Comparison of ENCODE assay signal across 12 cellular contexts in genomic region chr22:25153961-25154685, GRCh38. TPM values are rescaled to one million over a fixed set of nuclear protein-coding genes. Genes with fewer than 3 reads are reported as not detected.
A peak's percentile ranks its signal among the peaks of the same experiment; 100 is the strongest.
DNase-seq lines count a peak whose midpoint lies in the region; ATAC-seq and TF ChIP-seq lines count a peak whose summit lies in the region.
"Had no signal": no experiment of that assay in that cellular context is flagged by ENCODE, and none has a peak within 500 bp of the region (broad histone marks: within the 10 kb centered on the region; RNA-seq: fewer than 3 reads in every experiment).

No MANE protein-coding gene starts in this region.

- no peaks in the 10 kb centered on the region for H3K9me3 Mint-ChIP-seq in immature natural killer cell
- H3K9me3 Mint-ChIP-seq: activated T-helper 17 cell treated with anti-CD3 and anti-CD28 coated beads, Interleukin-2, amount 50 U/mL, for 72 hours; nephron had no signal

- BruUV-seq in HCT116 (replicated peaks; lab: Mats Ljungman, UMichigan): no TSS peak

- no peak overlapping the region for H3K9ac ChIP-seq in HCT116 (ENCODE audit: low read length)

- H2AFZ ChIP-seq in HCT116 (ENCODE audit: low read depth, low read length, poor library complexity, severe bottlenecking): no peak overlapping the region

- POLR2A ChIA-PET in HCT116 (lab: Charles Lee): no interaction called here

- H3K27ac ChIP-seq in HCT116 (ENCODE audit: low read depth, low read length) (no peak overlapping the region), angular gyrus (ENCODE audit: low read depth, low read length) (peak overlapping the region; percentile 31), heart left ventricle (peak overlapping the region; percentile 11 to 84 (median 64))

- intact Hi-C loops in HCT116 (cut with micrococcal nuclease) (no loop called here), heart left ventricle (cut with DNase I) (no loop called here)

- H3K4me3 ChIP-seq in HCT116 (replicated peaks in 1 of 2; ENCODE audit: low read depth in 1 of 2, low read length in 2 of 2) (no peak overlapping the region), heart left ventricle (no peak overlapping the region), retinal pigment epithelial cell (ENCODE audit: low read length) (no peak overlapping the region)

- H3K4me2 ChIP-seq in HCT116 (ENCODE audit: low read length): no peak overlapping the region

- RAD21 ChIA-PET in HCT116 (lab: Charles Lee; ENCODE audit: low non-redundant PET in 1 of 2, low total read pairs in 2 of 2, uncharacterized antibody in 2 of 2, unreplicated experiment in 2 of 2): interaction anchor here in 1 of 2 experiments (1.1 kb wide), 1 partner anchor 72 kb away, joined by 3 read pairs; no protein-coding TSS in a partner anchor

- H3K27ac Mint-ChIP-seq in immature natural killer cell: no peak overlapping the region
- H3K27ac Mint-ChIP-seq: activated T-helper 17 cell treated with anti-CD3 and anti-CD28 coated beads, Interleukin-2, amount 50 U/mL, for 72 hours; nephron had no signal

- CTCF ChIA-PET in HCT116 (lab: Charles Lee): no interaction called here

- no peaks in the 10 kb centered on the region for H3K9me3 ChIP-seq in HCT116 (ENCODE audit: control insufficient read depth in 1 of 2, insufficient read depth in 1 of 2, low read depth in 1 of 2, low read length in 2 of 2)
- no peaks in the 10 kb centered on the region for H3K9me3 ChIP-seq in heart left ventricle

- no peaks in the 10 kb centered on the region for H4K20me1 ChIP-seq in HCT116 (ENCODE audit: insufficient read depth)

- H3K27me3 Mint-ChIP-seq in immature natural killer cell (ENCODE audit: low read depth in 3 of 3): peaks cover 2 to 3% (median 2%) of the 10 kb centered on the region in 3 donors
- H3K27me3 Mint-ChIP-seq: activated T-helper 17 cell treated with anti-CD3 and anti-CD28 coated beads, Interleukin-2, amount 50 U/mL, for 72 hours had no signal

- H3K36me3 Mint-ChIP-seq in immature natural killer cell: no peaks in the 10 kb centered on the region

- no peak overlapping the region for H3K4me3 Mint-ChIP-seq in immature natural killer cell
- H3K4me3 Mint-ChIP-seq: activated T-helper 17 cell treated with anti-CD3 and anti-CD28 coated beads, Interleukin-2, amount 50 U/mL, for 72 hours; nephron had no signal

- TF ChIP-seq RAD21 in HCT116 (IDR thresholded peaks at IDR 0.05; ENCODE audit: low read depth): no peak

- TF ChIP-seq CTCF in HCT116 (IDR thresholded peaks at IDR 0.05 in 2 of 3, conservative IDR thresholded peaks at IDR 0.05 in 1 of 3; ENCODE audit: borderline replicate concordance in 1 of 3, insufficient read depth in 1 of 3, low read depth in 2 of 3, low read length in 2 of 3): no peak
- TF ChIP-seq CTCF in heart left ventricle (IDR thresholded peaks at IDR 0.05): no peak
- TF ChIP-seq CTCF in retinal pigment epithelial cell (conservative IDR thresholded peaks at IDR 0.05; ENCODE audit: low read depth, low read length): no peak

- H3K27me3 ChIP-seq in HCT116 (ENCODE audit: insufficient read depth, low read length): no peaks in the 10 kb centered on the region
- no peaks in the 10 kb centered on the region for H3K27me3 ChIP-seq in heart left ventricle

- 40 to 65% (median 52%) methylated on average over 5 to 8 of the region's 8 CpGs for WGBS in heart left ventricle, 4 donors

- H3K36me3 ChIP-seq in HCT116 (ENCODE audit: control insufficient read depth in 1 of 2, insufficient read depth in 2 of 2, low read length in 2 of 2): no peaks in the 10 kb centered on the region; a peak in 1 of 4 replicates
- H3K36me3 ChIP-seq in heart left ventricle: no peaks in the 10 kb centered on the region

- ATAC-seq in HCT116 (peak; percentile 76), heart left ventricle (peak; percentile 87 to 95 (median 93)), HG03039 (IDR thresholded peaks at IDR 0.05; ENCODE audit: unreplicated experiment) (no peak)
- ATAC-seq: activated T-helper 17 cell treated with anti-CD3 and anti-CD28 coated beads, Interleukin-2, amount 50 U/mL, for 72 hours had no signal

- no peak for TF ChIP-seq POLR2A in HCT116 (IDR thresholded peaks at IDR 0.05; ENCODE audit: borderline replicate concordance, extremely low read depth, insufficient read depth, insufficient read length)
- no peak for TF ChIP-seq POLR2A in heart left ventricle (IDR thresholded peaks at IDR 0.05)

- H3K9me2 ChIP-seq in HCT116 (ENCODE audit: insufficient read depth): no peaks in the 10 kb centered on the region

- peaks cover 3 to 8% of the 10 kb centered on the region in 2 donors for H3K4me1 Mint-ChIP-seq in immature natural killer cell
- H3K4me1 Mint-ChIP-seq: activated T-helper 17 cell treated with anti-CD3 and anti-CD28 coated beads, Interleukin-2, amount 50 U/mL, for 72 hours had no signal

- H3K79me2 ChIP-seq in HCT116 (ENCODE audit: insufficient read depth, low read length): no peaks in the 10 kb centered on the region; the same call in 1 of the 2 replicates

- no peak for DNase-seq in HCT116 (ENCODE audit: low read depth, low spot score)
- DNase-seq in heart left ventricle: peak in 4 of 5 donors; percentile 50 to 82 (median 69)
- peak; percentile 42 for DNase-seq in retinal pigment epithelial cell (ENCODE audit: low read depth)
- DNase-seq in immature natural killer cell: no peak
- DNase-seq in occipital lobe (lab: John Stamatoyannopoulos, UW): no peak
- DNase-seq in stimulated activated CD4-positive, alpha-beta T cell treated with anti-CD3 and anti-CD28 coated beads, Interleukin-4, amount 100 ng/mL, for 4 hours: no peak
- DNase-seq: NCI-H510A had no signal

- peaks cover 5 to 6% of the 10 kb centered on the region in 2 experiments; a peak in 2 of 4 replicates for H3K4me1 ChIP-seq in HCT116 (ENCODE audit: control insufficient read depth in 1 of 2, insufficient read depth in 2 of 2, low read length in 2 of 2)
- H3K4me1 ChIP-seq in heart left ventricle: peaks cover 0 to 46% (median 28%) of the 10 kb centered on the region in 12 donors

TF ChIP-seq in HCT116, 20 proteins besides CTCF, POLR2A, EP300 and RAD21:
- no peak for TF ChIP-seq EGR1 (IDR thresholded peaks at IDR 0.05; ENCODE audit: low read depth)
- no peak for TF ChIP-seq MAX (IDR thresholded peaks at IDR 0.05)
- TF ChIP-seq YY1 (IDR thresholded peaks at IDR 0.05; ENCODE audit: extremely low read depth, insufficient replicate concordance, low read depth, low read length): no peak
- 0 out of 2 replicates have a peak, but pooled peaks have one; percentile 47 for TF ChIP-seq CEBPB (IDR thresholded peaks at IDR 0.05; ENCODE audit: low read depth)

RNA-seq across cellular contexts. Expression of gene CRYBB3, which starts 45.5 kb away (rescaled TPM):
- total RNA-seq in HCT116 (2021; ENCODE audit: unreplicated experiment) (0.64 TPM), heart left ventricle (under 1 TPM in 2 of 9 donors, not detected in 7; 0.36 to 0.37 TPM), occipital lobe (not detected)
- polyA plus RNA-seq in HCT116 (2012): 0.38 and 0.42 TPM in 2 replicates
- polyA plus RNA-seq in heart left ventricle (not detected), immature natural killer cell (not detected)
- total RNA-seq: activated T-helper 17 cell treated with anti-CD3 and anti-CD28 coated beads, Interleukin-2, amount 50 U/mL, for 72 hours; urinary bladder had no signal
- polyA plus RNA-seq: urinary bladder had no signal

Comparison
In these comparisons a context has a peak if more than half of its experiments do, and no peak if none do; other contexts are left out.
1. DNase-seq: peak in heart left ventricle (4 of 5) and retinal pigment epithelial cell (single experiment); none in HCT116 (single experiment), immature natural killer cell (0 of 3), occipital lobe (single experiment) and stimulated activated CD4-positive, alpha-beta T cell treated with anti-CD3 and anti-CD28 coated beads, Interleukin-4, amount 100 ng/mL, for 4 hours (0 of 2).